ENCODE assay signal across 8 cellular contexts in genomic region chr3:157175678-157176077, GRCh38. TPM values are rescaled to one million over a fixed set of nuclear protein-coding genes. Genes with fewer than 3 reads are reported as not detected.
A peak's percentile ranks its signal among the peaks of the same experiment; 100 is the strongest.
DNase-seq lines count a peak whose midpoint lies in the region; ATAC-seq and TF ChIP-seq lines count a peak whose summit lies in the region.

No MANE protein-coding gene starts in this region.

- no peaks in the 10 kb centered on the region for H3K9me2 ChIP-seq in PC-9 (ENCODE audit: insufficient read depth)

- H4K20me1 ChIP-seq in PC-9 (ENCODE audit: insufficient read depth), result no peaks in the 10 kb centered on the region

- H2AFZ ChIP-seq in PC-9, result peak overlapping the region; percentile 75

- H3K27ac Mint-ChIP-seq in activated T-cell treated with anti-CD3 and anti-CD28 coated beads, Interleukin-2, amount 50 U/mL, for 24 hours, result peak overlapping the region; percentile 99

- POLR2A ChIA-PET in PC-9 (lab: Charles Lee; ENCODE audit: unreplicated experiment), result interaction anchor here (0.6 to 3.7 kb wide), 7 partner anchors 12 to 324 kb away, joined by 3 to 111 read pairs (median 4); partner anchors contain the start of gene CCNL1

- TF ChIP-seq POLR2A in right lobe of liver (IDR thresholded peaks at IDR 0.05), result no peak

- CTCF ChIA-PET in PC-9 (lab: Charles Lee), result interaction anchor here (2.0 kb wide), 2 partner anchors 15 to 26 kb away, joined by 5 read pairs; no protein-coding TSS in a partner anchor

- H3K4me2 ChIP-seq in PC-9, result peak overlapping the region; percentile 98

- H3K79me2 ChIP-seq in PC-9 (ENCODE audit: low read depth), result peaks cover 24% of the 10 kb centered on the region

- DNase-seq in activated T-cell treated with anti-CD3 and anti-CD28 coated beads, Interleukin-2, amount 50 U/mL, for 24 hours, result no peak
- DNase-seq in activated T-cell treated with anti-CD3 and anti-CD28 coated beads for 4 hours, result no peak
- DNase-seq in PC-9, result peak in 1 of 2 experiments; percentile 20
- DNase-seq in choroid plexus epithelial cell (ENCODE audit: low read depth), result peak; percentile 32
- peak in 2 of 3 donors; percentile 57 to 68 for DNase-seq in right lobe of liver
- DNase-seq in hippocampal formation (lab: John Stamatoyannopoulos, UW), result no peak
- DNase-seq in NCI-H1436 treated with DMSO at 0.1 percent for 48 hours (lab: John Stamatoyannopoulos, UW), result no peak

- H3K4me1 ChIP-seq in PC-9 (replicated peaks; ENCODE audit: insufficient read depth) (peaks cover 22% of the 10 kb centered on the region), right lobe of liver (peaks cover 0 to 6% (median 3%) of the 10 kb centered on the region in 4 donors), subcutaneous abdominal adipose tissue (ENCODE audit: control insufficient read depth in 5 of 5, insufficient read depth in 5 of 5, low read length in 5 of 5) (peaks cover 11 to 28% (median 21%) of the 10 kb centered on the region in 5 donors)

- H3K36me3 Mint-ChIP-seq in activated T-cell treated with anti-CD3 and anti-CD28 coated beads, Interleukin-2, amount 50 U/mL, for 24 hours (ENCODE audit: low read depth), result peaks cover 46% of the 10 kb centered on the region

- H3K4me3 Mint-ChIP-seq in activated T-cell treated with anti-CD3 and anti-CD28 coated beads, Interleukin-2, amount 50 U/mL, for 24 hours, result peak overlapping the region; percentile 87

- H3K4me1 Mint-ChIP-seq in activated T-cell treated with anti-CD3 and anti-CD28 coated beads, Interleukin-2, amount 50 U/mL, for 24 hours (ENCODE audit: low read depth), result peaks cover 33% of the 10 kb centered on the region

- TF ChIP-seq CTCF in PC-9 (conservative IDR thresholded peaks at IDR 0.05) (no peak), choroid plexus epithelial cell (conservative IDR thresholded peaks at IDR 0.05; ENCODE audit: low read depth, low read length) (no peak), right lobe of liver (IDR thresholded peaks at IDR 0.05) (no peak)

- intact Hi-C loops in PC-9 (cut with micrococcal nuclease; ENCODE audit: unreplicated experiment), result loop anchor here (1.0 to 10.0 kb wide), 5 partner anchors 15 to 1359 kb away; partner anchors contain the start of gene CCNL1
- intact Hi-C loops in right lobe of liver (cut with DNase I), result no loop called here

- no peaks in the 10 kb centered on the region for H3K27me3 Mint-ChIP-seq in activated T-cell treated with anti-CD3 and anti-CD28 coated beads, Interleukin-2, amount 50 U/mL, for 24 hours

- ATAC-seq in right lobe of liver, result peak; percentile 23 to 37 (median 29)

- peak overlapping the region; percentile 71 for H3K4me3 ChIP-seq in PC-9
- peak overlapping the region; percentile 73 for H3K4me3 ChIP-seq in choroid plexus epithelial cell (ENCODE audit: low read depth, low read length)
- peak overlapping the region; percentile 42 to 62 (median 55) for H3K4me3 ChIP-seq in right lobe of liver
- peak overlapping the region; percentile 75 to 97 (median 84) for H3K4me3 ChIP-seq in subcutaneous abdominal adipose tissue (ENCODE audit: low read depth in 1 of 5, low read length in 5 of 5)

- H3K36me3 ChIP-seq in PC-9 (ENCODE audit: low read depth), result no peaks in the 10 kb centered on the region
- H3K36me3 ChIP-seq in right lobe of liver, result no peaks in the 10 kb centered on the region
- peaks cover 0 to 2% (median 0%) of the 10 kb centered on the region in 5 donors for H3K36me3 ChIP-seq in subcutaneous abdominal adipose tissue (ENCODE audit: control insufficient read depth in 5 of 5, insufficient read depth in 5 of 5, low read length in 5 of 5)

- H3K27ac ChIP-seq in PC-9, result peak overlapping the region; percentile 94
- peak overlapping the region; percentile 95 to 96 (median 95) for H3K27ac ChIP-seq in right lobe of liver
- peak overlapping the region; percentile 100 for H3K27ac ChIP-seq in subcutaneous abdominal adipose tissue (ENCODE audit: low read depth, low read length)

- no TSS peak for BruUV-seq in PC-9 (replicated peaks; lab: Mats Ljungman, UMichigan)

- H3K9me3 ChIP-seq in PC-9 (ENCODE audit: insufficient read depth, low read depth), result no peaks in the 10 kb centered on the region
- H3K9me3 ChIP-seq in right lobe of liver, result no peaks in the 10 kb centered on the region
- no peaks in the 10 kb centered on the region for H3K9me3 ChIP-seq in subcutaneous abdominal adipose tissue (ENCODE audit: control insufficient read depth in 5 of 5, low read length in 5 of 5)

- H3K27me3 ChIP-seq in PC-9 (ENCODE audit: insufficient read depth, low read depth) (no peaks in the 10 kb centered on the region), right lobe of liver (no peaks in the 10 kb centered on the region), subcutaneous abdominal adipose tissue (ENCODE audit: control insufficient read depth in 5 of 5, insufficient read depth in 4 of 5, low read length in 5 of 5) (no peaks in the 10 kb centered on the region)

- H3F3A ChIP-seq in PC-9 (ENCODE audit: insufficient read depth, low read depth), result peaks cover 14% of the 10 kb centered on the region; the same call in 1 of the 2 replicates

- peak overlapping the region; percentile 84 to 99 (median 92) for H3K9ac ChIP-seq in subcutaneous abdominal adipose tissue (ENCODE audit: low read length in 5 of 5)

- WGBS in right lobe of liver (ENCODE audit: insufficient coverage, low coverage, low lambda C conversion rate, missing lambda C conversion rate), result 0% methylated on average over 7 of the region's 11 CpGs

- H3K9me3 Mint-ChIP-seq in activated T-cell treated with anti-CD3 and anti-CD28 coated beads, Interleukin-2, amount 50 U/mL, for 24 hours, result peaks cover 5% of the 10 kb centered on the region

RNA-seq across cellular contexts. Expression of gene CCNL1, which starts 15.7 kb away (rescaled TPM):
- 91.3 and 101 TPM in 2 replicates for total RNA-seq in PC-9 (2021)
- 100 to 1,000 TPM in 2 of 6 experiments, 10 to 100 TPM in 4; 34.0 to 153 (median 78.5) TPM for total RNA-seq in right lobe of liver

Comparison
In these comparisons a context has a peak if more than half of its experiments do, and no peak if none do; other contexts are left out.
1. DNase-seq: peak in choroid plexus epithelial cell (single experiment) and right lobe of liver (2 of 3); none in activated T-cell treated with anti-CD3 and anti-CD28 coated beads, Interleukin-2, amount 50 U/mL, for 24 hours (single experiment), activated T-cell treated with anti-CD3 and anti-CD28 coated beads for 4 hours (single experiment), hippocampal formation (0 of 2) and NCI-H1436 treated with DMSO at 0.1 percent for 48 hours (single experiment).
2. Peak in every context shown above with its lines, with median percentiles within 50 percentile points of each other: H3K27ac ChIP-seq and H3K4me3 ChIP-seq.